Comparison of ENCODE assay signal across 8 cellular contexts in genomic region chr20:51800132-51800721, GRCh38. TPM values are rescaled to one million over a fixed set of nuclear protein-coding genes. Genes with fewer than 3 reads are reported as not detected.
DNase-seq lines count a peak whose midpoint lies in the region; ATAC-seq and TF ChIP-seq lines count a peak whose summit lies in the region.

No MANE protein-coding gene starts in this region.

- H3K4me1 ChIP-seq in BLaER1 treated with 17β-estradiol and CSF1 and Interleukin-3, amounts not matched to agents 10 nM and 100 nM, result peaks cover 11 to 42% (median 28%) of the 10 kb centered on the region in 10 experiments
- H3K4me1 ChIP-seq in PC-3 (ENCODE audit: insufficient read depth, low read length) (peaks cover 33% of the 10 kb centered on the region), urinary bladder (ENCODE audit: insufficient read depth) (no peaks in the 10 kb centered on the region)

- H3K9me2 ChIP-seq in PC-3 (replicated peaks; ENCODE audit: low read length), result no peaks in the 10 kb centered on the region

- DNase-seq in HK-2 (ENCODE audit: unreplicated experiment) (peak; percentile 81), PC-3 (peak; percentile 92), activated gamma-delta T cell treated with Interleukin-2 at 50 U/mL for 16 hours (peak; percentile 62), globus pallidus (ENCODE audit: low spot score) (peak; percentile 17), progenitor cell of endocrine pancreas (ENCODE audit: low spot score, unreplicated experiment) (peak; percentile 99)

- intact Hi-C loops in PC-3 (cut with micrococcal nuclease), result loop anchor here (1.0 to 5.0 kb wide), 4 partner anchors 48 to 283 kb away; no protein-coding TSS in a partner anchor

- POLR2A ChIA-PET in PC-3 (lab: Charles Lee; ENCODE audit: unreplicated experiment), result no interaction called here

- peak; percentile 100 for TF ChIP-seq CTCF in PC-3 (conservative IDR thresholded peaks at IDR 0.05; ENCODE audit: low read depth, low read length)
- peak; percentile 97 for TF ChIP-seq CTCF in progenitor cell of endocrine pancreas (IDR thresholded peaks at IDR 0.05; ENCODE audit: unreplicated experiment)

- ATAC-seq in PC-3, result peak; percentile 89
- ATAC-seq in GM18498 (IDR thresholded peaks at IDR 0.05; ENCODE audit: unreplicated experiment), result no peak

- H3K4me1 Mint-ChIP-seq in progenitor cell of endocrine pancreas (ENCODE audit: low read depth), result peaks cover 46% of the 10 kb centered on the region

- peak overlapping the region; percentile 68 to 82 (median 76) for H3K4me3 ChIP-seq in BLaER1 treated with 17β-estradiol and CSF1 and Interleukin-3, amounts not matched to agents 10 nM and 100 nM
- H3K4me3 ChIP-seq in PC-3 (ENCODE audit: low read length), result peak overlapping the region; percentile 73
- H3K4me3 ChIP-seq in urinary bladder (ENCODE audit: low read depth, low read length), result peak overlapping the region; percentile 25

- no peaks in the 10 kb centered on the region for H3K9me3 ChIP-seq in BLaER1 treated with 17β-estradiol and CSF1 and Interleukin-3, amounts not matched to agents 10 nM and 100 nM (replicated peaks in 1 of 11)
- H3K9me3 ChIP-seq in PC-3 (ENCODE audit: low read length), result no peaks in the 10 kb centered on the region

- CTCF ChIA-PET in PC-3 (lab: Charles Lee), result interaction anchor here (0.5 to 1.6 kb wide), 3 partner anchors 157 to 225 kb away, joined by 3 to 10 read pairs (median 4); no protein-coding TSS in a partner anchor

- peak overlapping the region; percentile 98 for H3K27ac Mint-ChIP-seq in progenitor cell of endocrine pancreas

- H3K36me3 ChIP-seq in BLaER1 treated with 17β-estradiol and CSF1 and Interleukin-3, amounts not matched to agents 10 nM and 100 nM, result no peaks in the 10 kb centered on the region
- H3K36me3 ChIP-seq in PC-3 (ENCODE audit: low read depth, low read length) (no peaks in the 10 kb centered on the region), urinary bladder (ENCODE audit: insufficient read depth) (no peaks in the 10 kb centered on the region)

- H3K36me3 Mint-ChIP-seq in progenitor cell of endocrine pancreas (ENCODE audit: insufficient read depth), result peaks cover 3% of the 10 kb centered on the region

- H3F3A ChIP-seq in PC-3 (ENCODE audit: low read length, unreplicated experiment), result no peaks in the 10 kb centered on the region

- no peaks in the 10 kb centered on the region for H4K20me1 ChIP-seq in BLaER1 treated with 17β-estradiol and CSF1 and Interleukin-3, amounts not matched to agents 10 nM and 100 nM
- no peaks in the 10 kb centered on the region for H4K20me1 ChIP-seq in PC-3 (ENCODE audit: low read length)

- no peaks in the 10 kb centered on the region for H3K79me2 ChIP-seq in PC-3 (ENCODE audit: low read length)

- peak overlapping the region; percentile 99 for H3K4me3 Mint-ChIP-seq in progenitor cell of endocrine pancreas (ENCODE audit: low read depth)

- H3K27me3 ChIP-seq in BLaER1 treated with 17β-estradiol and CSF1 and Interleukin-3, amounts not matched to agents 10 nM and 100 nM, result peaks cover 0 to 12% (median 0%) of the 10 kb centered on the region in 11 experiments; a peak in 1 of 22 replicates
- no peaks in the 10 kb centered on the region for H3K27me3 ChIP-seq in PC-3 (ENCODE audit: low read length)

- 1% methylated on average over 31 of the region's 31 CpGs for WGBS in urinary bladder

- H3K9me3 Mint-ChIP-seq in progenitor cell of endocrine pancreas (ENCODE audit: low read depth), result no peaks in the 10 kb centered on the region

- BruUV-seq in PC-3 (replicated peaks; lab: Mats Ljungman, UMichigan), result no TSS peak

- no peaks in the 10 kb centered on the region for H3K27me3 Mint-ChIP-seq in progenitor cell of endocrine pancreas

- peak overlapping the region; percentile 98 for H2AFZ ChIP-seq in PC-3 (ENCODE audit: low read length)

- peak overlapping the region; percentile 83 to 96 (median 92); a peak in 20 of 22 replicates for H3K27ac ChIP-seq in BLaER1 treated with 17β-estradiol and CSF1 and Interleukin-3, amounts not matched to agents 10 nM and 100 nM
- H3K27ac ChIP-seq in PC-3 (ENCODE audit: low read length) (no peak overlapping the region), urinary bladder (ENCODE audit: low read depth) (no peak overlapping the region)

- H3K9ac ChIP-seq in BLaER1 treated with 17β-estradiol and CSF1 and Interleukin-3, amounts not matched to agents 10 nM and 100 nM, result peak overlapping the region; percentile 86 to 94 (median 91); a peak in 21 of 22 replicates
- peak overlapping the region; percentile 79 for H3K9ac ChIP-seq in PC-3 (ENCODE audit: low read length)

- peak overlapping the region; percentile 82 to 99 (median 95) for H3K4me2 ChIP-seq in BLaER1 treated with 17β-estradiol and CSF1 and Interleukin-3, amounts not matched to agents 10 nM and 100 nM
- H3K4me2 ChIP-seq in PC-3 (ENCODE audit: low read length), result peak overlapping the region; percentile 98

RNA-seq across cellular contexts. Expression of gene SALL4, which starts 2.1 kb away (rescaled TPM):
- total RNA-seq in PC-3 (2014; rRNA removed) (1.7 and 3.1 TPM in 2 replicates), progenitor cell of endocrine pancreas (156 and 178 TPM in 2 replicates), urinary bladder (1.3 TPM)
- polyA plus RNA-seq in urinary bladder, result 0.06 TPM

RNA-seq across cellular contexts. Expression of gene ATP9A, which starts 32.0 kb away (rescaled TPM):
- total RNA-seq in PC-3 (2014; rRNA removed) (31.3 and 34.6 TPM in 2 replicates), progenitor cell of endocrine pancreas (81.2 and 88.1 TPM in 2 replicates), urinary bladder (25.6 TPM)
- 17.9 TPM for polyA plus RNA-seq in urinary bladder

Comparison
In these comparisons a context has a peak if more than half of its experiments do, and no peak if none do; other contexts are left out.
1. H3K27ac ChIP-seq: peak in BLaER1 treated with 17β-estradiol and CSF1 and Interleukin-3, amounts not matched to agents 10 nM and 100 nM (11 of 11); none in PC-3 (single experiment) and urinary bladder (single experiment).
2. H3K4me3 ChIP-seq: peak in every context shown above with its lines; median percentile 76 in BLaER1 treated with 17β-estradiol and CSF1 and Interleukin-3, amounts not matched to agents 10 nM and 100 nM; 73 in PC-3; 25 in urinary bladder.
3. DNase-seq: peak in every context shown above with its lines; median percentile 99 in progenitor cell of endocrine pancreas; 92 in PC-3; 81 in HK-2; 62 in activated gamma-delta T cell treated with Interleukin-2 at 50 U/mL for 16 hours; 17 in globus pallidus.
4. RNA of gene SALL4, which starts 2.1 kb away (total RNA-seq): 156 to 178 TPM in progenitor cell of endocrine pancreas; 1.7 to 3.1 TPM in PC-3 and 1.3 TPM in urinary bladder (single experiment); every median in the first group is over 10 times any median in the second.